Comparison of ENCODE assay signal across 18 cellular contexts in genomic region chr18:66994790-66995189, GRCh38.
DNase-seq lines count a peak whose midpoint lies in the region; ATAC-seq and TF ChIP-seq lines count a peak whose summit lies in the region.
"Had no signal": no experiment of that assay in that cellular context is flagged by ENCODE, and none has a peak within 500 bp of the region (broad histone marks: within the 10 kb centered on the region; RNA-seq: fewer than 3 reads in every experiment).

No MANE protein-coding gene starts in this region.

- H3K9me2 ChIP-seq in PC-3 (replicated peaks; ENCODE audit: low read length), result no peaks in the 10 kb centered on the region

- peaks cover 20 to 21% of the 10 kb centered on the region in 2 donors for H3K9me3 Mint-ChIP-seq in natural killer cell

- no peak for TF ChIP-seq CTCF in PC-3 (conservative IDR thresholded peaks at IDR 0.05; ENCODE audit: low read depth, low read length)
- TF ChIP-seq CTCF in natural killer cell (IDR thresholded peaks at IDR 0.05), result no peak
- TF ChIP-seq CTCF in tibial artery (IDR thresholded peaks at IDR 0.05), result no peak

- H3K4me1 ChIP-seq in PC-3 (ENCODE audit: insufficient read depth, low read length), result peaks cover 24% of the 10 kb centered on the region
- no peaks in the 10 kb centered on the region for H3K4me1 ChIP-seq in tibial artery
- H3K4me1 ChIP-seq: A549; BLaER1 treated with 17β-estradiol and CSF1 and Interleukin-3, amounts not matched to agents 10 nM and 100 nM; Caco-2 had no signal

- H3K27me3 ChIP-seq in PC-3 (ENCODE audit: low read length), result no peaks in the 10 kb centered on the region
- H3K27me3 ChIP-seq in tibial artery, result no peaks in the 10 kb centered on the region
- H3K27me3 ChIP-seq: BLaER1 treated with 17β-estradiol and CSF1 and Interleukin-3, amounts not matched to agents 10 nM and 100 nM had no signal

- H3K4me3 ChIP-seq in PC-3 (ENCODE audit: low read length) (no peak overlapping the region), tibial artery (no peak overlapping the region)
- H3K4me3 ChIP-seq: A549; BLaER1 treated with 17β-estradiol and CSF1 and Interleukin-3, amounts not matched to agents 10 nM and 100 nM had no signal

- no peak overlapping the region for H3K9ac ChIP-seq in PC-3 (ENCODE audit: low read length)
- H3K9ac ChIP-seq: BLaER1 treated with 17β-estradiol and CSF1 and Interleukin-3, amounts not matched to agents 10 nM and 100 nM had no signal

- H4K20me1 ChIP-seq in PC-3 (ENCODE audit: low read length), result no peaks in the 10 kb centered on the region
- H4K20me1 ChIP-seq: BLaER1 treated with 17β-estradiol and CSF1 and Interleukin-3, amounts not matched to agents 10 nM and 100 nM had no signal

- no peak overlapping the region for H2AFZ ChIP-seq in PC-3 (ENCODE audit: low read length)

- no peaks in the 10 kb centered on the region for H3K27me3 Mint-ChIP-seq in natural killer cell (ENCODE audit: low read depth in 2 of 2)
- H3K27me3 Mint-ChIP-seq: B cell; CD4-positive, alpha-beta T cell had no signal

- no peaks in the 10 kb centered on the region for H3K4me1 Mint-ChIP-seq in natural killer cell
- H3K4me1 Mint-ChIP-seq: B cell had no signal

- H3K36me3 ChIP-seq in PC-3 (ENCODE audit: low read depth, low read length) (no peaks in the 10 kb centered on the region), tibial artery (no peaks in the 10 kb centered on the region)
- H3K36me3 ChIP-seq: BLaER1 treated with 17β-estradiol and CSF1 and Interleukin-3, amounts not matched to agents 10 nM and 100 nM had no signal

- POLR2A ChIA-PET in PC-3 (lab: Charles Lee; ENCODE audit: unreplicated experiment), result no interaction called here

- H3K27ac Mint-ChIP-seq in natural killer cell, result no peak overlapping the region
- H3K27ac Mint-ChIP-seq: B cell; CD4-positive, alpha-beta T cell; CD8-positive, alpha-beta T cell had no signal

- H3K36me3 Mint-ChIP-seq in natural killer cell, result peaks cover 8% of the 10 kb centered on the region
- H3K36me3 Mint-ChIP-seq: CD8-positive, alpha-beta T cell had no signal

- peak overlapping the region; percentile 37; the same call in 1 of the 2 replicates for H3K27ac ChIP-seq in PC-3 (ENCODE audit: low read length)
- no peak overlapping the region for H3K27ac ChIP-seq in tibial artery
- H3K27ac ChIP-seq: 22Rv1; A549; BLaER1 treated with 17β-estradiol and CSF1 and Interleukin-3, amounts not matched to agents 10 nM and 100 nM; C4-2B had no signal

- H3K9me3 ChIP-seq in PC-3 (ENCODE audit: low read length) (no peaks in the 10 kb centered on the region), tibial artery (no peaks in the 10 kb centered on the region)
- H3K9me3 ChIP-seq: A549; BLaER1 treated with 17β-estradiol and CSF1 and Interleukin-3, amounts not matched to agents 10 nM and 100 nM; Caco-2 had no signal

- DNase-seq in HT1080 (ENCODE audit: low read depth) (peak; percentile 2), PC-3 (peak; percentile 65), kidney tubule cell (ENCODE audit: low spot score) (peak; percentile 15), natural killer cell (no peak), tibial artery (no peak)
- DNase-seq in activated effector memory CD4-positive, alpha-beta T cell treated with Interleukin-2 at 50 U/mL for 16 hours, result no peak
- DNase-seq: AML-193; Caco-2; Calu3; CD4-positive, alpha-beta T cell; CD8-positive, alpha-beta T cell; DMS79 treated with DMSO at 0.1 percent for 48 hours; GF-D8 had no signal

- no peak overlapping the region for H3K4me3 Mint-ChIP-seq in natural killer cell
- H3K4me3 Mint-ChIP-seq: B cell; CD4-positive, alpha-beta T cell; CD8-positive, alpha-beta T cell had no signal

- H3F3A ChIP-seq in PC-3 (ENCODE audit: low read length, unreplicated experiment), result no peaks in the 10 kb centered on the region

- CTCF ChIA-PET in PC-3 (lab: Charles Lee), result no interaction called here

- no peaks in the 10 kb centered on the region for H3K79me2 ChIP-seq in PC-3 (ENCODE audit: low read length)

- H3K4me2 ChIP-seq in PC-3 (ENCODE audit: low read length), result peak overlapping the region; percentile 29; the same call in 1 of the 2 replicates
- H3K4me2 ChIP-seq: A549; BLaER1 treated with 17β-estradiol and CSF1 and Interleukin-3, amounts not matched to agents 10 nM and 100 nM had no signal

- no TSS peak for BruUV-seq in PC-3 (replicated peaks; lab: Mats Ljungman, UMichigan)

- ATAC-seq in PC-3 (peak; percentile 91), natural killer cell (no peak)
- ATAC-seq: A549; CD8-positive, alpha-beta T cell had no signal

- intact Hi-C loops in PC-3 (cut with micrococcal nuclease), result no loop called here
- intact Hi-C loops in natural killer cell (cut with micrococcal nuclease), result no loop called here
- intact Hi-C loops in tibial artery (cut with DNase I; ENCODE audit: low total_unique reads), result no loop called here

Comparison
In these comparisons a context has a peak if more than half of its experiments do, and no peak if none do; other contexts are left out.
1. DNase-seq: peak in HT1080 (single experiment), PC-3 (single experiment) and kidney tubule cell (single experiment); none in natural killer cell (single experiment), tibial artery (0 of 2) and activated effector memory CD4-positive, alpha-beta T cell treated with Interleukin-2 at 50 U/mL for 16 hours (single experiment).